In the genomic region with DNA sequence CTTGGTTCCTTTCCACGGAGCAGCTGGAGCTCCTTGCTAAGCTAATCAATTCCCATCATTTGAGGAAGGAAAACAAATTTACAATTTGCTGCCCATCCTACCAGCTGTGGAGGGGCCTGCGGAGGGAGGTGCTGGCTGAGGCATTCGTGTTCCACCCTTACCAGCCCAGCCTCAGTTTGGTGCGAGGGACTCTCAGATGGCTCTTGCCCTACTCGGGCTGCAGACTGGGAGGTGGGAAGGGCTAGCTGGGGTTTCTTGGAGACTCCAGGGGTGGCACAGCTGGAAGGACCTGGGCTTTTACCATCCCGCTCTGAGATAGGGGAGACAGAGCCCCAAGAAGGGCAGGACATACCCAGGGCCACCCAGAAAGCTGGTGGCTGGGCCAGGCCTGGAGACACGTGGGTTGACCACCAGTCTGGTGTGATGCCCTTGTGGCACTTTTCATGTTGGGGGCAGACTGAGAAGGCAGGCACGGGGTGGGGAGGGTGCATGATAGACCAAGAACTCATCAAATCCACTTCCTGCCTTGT, we compare ENCODE assay signal across 1 cellular context.
TF ChIP-seq lines count a peak whose summit lies in the region.

No MANE protein-coding gene starts in this region.

TF ChIP-seq in WTC11, 78 proteins besides CTCF, POLR2A, EP300 and RAD21 (continued from another document):
- TF ChIP-seq, protein P1, sequence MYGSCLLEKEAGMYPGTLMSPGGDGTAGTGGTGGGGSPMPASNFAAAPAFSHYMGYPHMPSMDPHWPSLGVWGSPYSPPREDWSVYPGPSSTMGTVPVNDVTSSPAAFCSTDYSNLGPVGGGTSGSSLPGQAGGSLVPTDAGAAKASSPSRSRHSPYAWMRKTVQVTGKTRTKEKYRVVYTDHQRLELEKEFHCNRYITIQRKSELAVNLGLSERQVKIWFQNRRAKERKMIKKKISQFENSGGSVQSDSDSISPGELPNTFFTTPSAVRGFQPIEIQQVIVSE (CRISPR knock-in tag; IDR thresholded peaks at IDR 0.05; ENCODE audit: borderline replicate concordance): no peak
- no peak for TF ChIP-seq ZNF423 (CRISPR knock-in tag; IDR thresholded peaks at IDR 0.05)
- TF ChIP-seq, protein P2, sequence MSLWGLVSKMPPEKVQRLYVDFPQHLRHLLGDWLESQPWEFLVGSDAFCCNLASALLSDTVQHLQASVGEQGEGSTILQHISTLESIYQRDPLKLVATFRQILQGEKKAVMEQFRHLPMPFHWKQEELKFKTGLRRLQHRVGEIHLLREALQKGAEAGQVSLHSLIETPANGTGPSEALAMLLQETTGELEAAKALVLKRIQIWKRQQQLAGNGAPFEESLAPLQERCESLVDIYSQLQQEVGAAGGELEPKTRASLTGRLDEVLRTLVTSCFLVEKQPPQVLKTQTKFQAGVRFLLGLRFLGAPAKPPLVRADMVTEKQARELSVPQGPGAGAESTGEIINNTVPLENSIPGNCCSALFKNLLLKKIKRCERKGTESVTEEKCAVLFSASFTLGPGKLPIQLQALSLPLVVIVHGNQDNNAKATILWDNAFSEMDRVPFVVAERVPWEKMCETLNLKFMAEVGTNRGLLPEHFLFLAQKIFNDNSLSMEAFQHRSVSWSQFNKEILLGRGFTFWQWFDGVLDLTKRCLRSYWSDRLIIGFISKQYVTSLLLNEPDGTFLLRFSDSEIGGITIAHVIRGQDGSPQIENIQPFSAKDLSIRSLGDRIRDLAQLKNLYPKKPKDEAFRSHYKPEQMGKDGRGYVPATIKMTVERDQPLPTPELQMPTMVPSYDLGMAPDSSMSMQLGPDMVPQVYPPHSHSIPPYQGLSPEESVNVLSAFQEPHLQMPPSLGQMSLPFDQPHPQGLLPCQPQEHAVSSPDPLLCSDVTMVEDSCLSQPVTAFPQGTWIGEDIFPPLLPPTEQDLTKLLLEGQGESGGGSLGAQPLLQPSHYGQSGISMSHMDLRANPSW (CRISPR knock-in tag; conservative IDR thresholded peaks at IDR 0.05; ENCODE audit: low read depth): no peak
- TF ChIP-seq, protein P3, sequence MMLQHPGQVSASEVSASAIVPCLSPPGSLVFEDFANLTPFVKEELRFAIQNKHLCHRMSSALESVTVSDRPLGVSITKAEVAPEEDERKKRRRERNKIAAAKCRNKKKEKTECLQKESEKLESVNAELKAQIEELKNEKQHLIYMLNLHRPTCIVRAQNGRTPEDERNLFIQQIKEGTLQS (CRISPR knock-in tag; conservative IDR thresholded peaks at IDR 0.05): no peak
- TF ChIP-seq, protein P4, sequence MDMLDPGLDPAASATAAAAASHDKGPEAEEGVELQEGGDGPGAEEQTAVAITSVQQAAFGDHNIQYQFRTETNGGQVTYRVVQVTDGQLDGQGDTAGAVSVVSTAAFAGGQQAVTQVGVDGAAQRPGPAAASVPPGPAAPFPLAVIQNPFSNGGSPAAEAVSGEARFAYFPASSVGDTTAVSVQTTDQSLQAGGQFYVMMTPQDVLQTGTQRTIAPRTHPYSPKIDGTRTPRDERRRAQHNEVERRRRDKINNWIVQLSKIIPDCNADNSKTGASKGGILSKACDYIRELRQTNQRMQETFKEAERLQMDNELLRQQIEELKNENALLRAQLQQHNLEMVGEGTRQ (CRISPR knock-in tag; IDR thresholded peaks at IDR 0.05): no peak
- TF ChIP-seq FOXJ3 (CRISPR knock-in tag; IDR thresholded peaks at IDR 0.05; ENCODE audit: borderline replicate concordance): no peak
